ENCODE assay signal across 8 cellular contexts in the genomic region with DNA sequence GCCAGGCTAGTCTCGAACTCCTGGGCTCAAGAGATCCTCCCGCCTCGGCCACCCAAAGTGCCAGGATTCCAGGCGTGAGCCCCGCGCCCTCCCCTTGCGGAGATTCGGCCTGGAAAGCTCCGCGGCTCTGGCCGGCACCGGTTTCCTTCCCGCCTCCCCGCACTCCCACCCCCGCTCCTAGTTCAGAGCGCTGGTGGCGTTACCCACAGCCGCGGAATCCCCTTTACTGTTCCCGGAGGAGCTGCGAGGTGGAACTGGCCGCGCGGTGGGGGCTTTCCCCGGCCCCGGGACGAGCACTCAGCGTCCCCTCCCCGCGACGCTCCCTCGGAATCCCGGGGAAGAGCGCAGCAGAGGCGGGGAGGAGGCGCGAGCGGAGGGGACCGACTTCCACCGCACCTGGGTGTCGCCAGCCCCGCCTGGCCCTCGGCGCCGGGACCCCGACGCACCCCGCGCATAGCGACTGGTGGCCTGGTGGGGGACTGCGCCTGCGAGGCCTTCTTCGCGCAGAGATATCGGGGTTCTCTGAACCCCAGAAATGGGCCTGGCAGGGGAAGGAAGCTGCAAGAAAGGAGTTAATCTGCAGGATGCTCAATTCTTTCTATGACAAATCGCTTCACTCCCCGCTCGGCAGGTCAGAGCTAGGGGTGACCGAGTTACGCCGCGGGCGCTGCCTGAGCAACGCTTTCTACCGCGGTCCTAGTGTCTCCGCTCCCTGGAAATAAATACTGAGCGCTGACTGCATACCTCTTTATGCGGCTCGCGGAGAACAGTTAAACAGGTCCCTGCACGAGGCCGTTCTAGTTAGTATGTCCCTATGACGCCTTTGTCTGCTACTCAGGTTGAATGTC. TPM values are rescaled to one million over a fixed set of nuclear protein-coding genes. Genes with fewer than 3 reads are reported as not detected.
DNase-seq lines count a peak whose midpoint lies in the region; ATAC-seq and TF ChIP-seq lines count a peak whose summit lies in the region.

No MANE protein-coding gene starts in this region.

- H3K27me3 Mint-ChIP-seq in endodermal cell (ENCODE audit: insufficient read depth), result peaks cover 32% of the 10 kb centered on the region

- H3K9me3 ChIP-seq in endodermal cell (ENCODE audit: control insufficient read depth, low read length) (no peaks in the 10 kb centered on the region), muscle layer of colon (ENCODE audit: low read length) (no peaks in the 10 kb centered on the region)

- no peaks in the 10 kb centered on the region for H3K36me3 Mint-ChIP-seq in endodermal cell (ENCODE audit: low read depth)

- peak; percentile 60 for ATAC-seq in HG02642 (IDR thresholded peaks at IDR 0.05; ENCODE audit: poor library complexity, unreplicated experiment)
- no peak for ATAC-seq in HG03565 (IDR thresholded peaks at IDR 0.05; ENCODE audit: unreplicated experiment)

- no peak overlapping the region for H3K27ac Mint-ChIP-seq in endodermal cell

- H3K27me3 ChIP-seq in endodermal cell (ENCODE audit: control insufficient read depth, insufficient read depth, low read length, poor library complexity, severe bottlenecking), result peaks cover 26% of the 10 kb centered on the region
- peaks cover 0 to 7% of the 10 kb centered on the region in 2 donors for H3K27me3 ChIP-seq in muscle layer of colon (ENCODE audit: control insufficient read depth in 1 of 2, insufficient read depth in 2 of 2, low read length in 2 of 2)

- H3K27ac ChIP-seq in endodermal cell (ENCODE audit: low read depth, low read length), result no peak overlapping the region
- peak overlapping the region; percentile 8 for H3K27ac ChIP-seq in muscle layer of colon (ENCODE audit: low read depth, low read length)
- H3K27ac ChIP-seq in urinary bladder (ENCODE audit: low read depth), result no peak overlapping the region

- DNase-seq in activated CD4-positive, alpha-beta T cell treated with anti-CD3 and anti-CD28 coated beads, Interleukin-2, amount 50 U/mL, for 48 hours, result peak; percentile 21 to 40
- peak; percentile 85 for DNase-seq in endodermal cell
- DNase-seq in effector CD8-positive, alpha-beta T cell (lab: John Stamatoyannopoulos, UW), result no peak

- H3K4me1 ChIP-seq in endodermal cell (ENCODE audit: control insufficient read depth, insufficient read depth, low read length) (no peaks in the 10 kb centered on the region), muscle layer of colon (ENCODE audit: insufficient read depth, low read length) (no peaks in the 10 kb centered on the region), urinary bladder (ENCODE audit: insufficient read depth) (no peaks in the 10 kb centered on the region)

- H3K9me3 Mint-ChIP-seq in endodermal cell, result peaks cover 17% of the 10 kb centered on the region

- peak overlapping the region; percentile 65; the same call in 1 of the 2 replicates for H3K4me3 ChIP-seq in GM08714 (ENCODE audit: low read length)
- peak overlapping the region; percentile 73 for H3K4me3 ChIP-seq in endodermal cell (ENCODE audit: low read length)
- peak overlapping the region; percentile 24 to 67 for H3K4me3 ChIP-seq in muscle layer of colon (ENCODE audit: low read depth in 1 of 2, low read length in 2 of 2)
- peak overlapping the region; percentile 45 for H3K4me3 ChIP-seq in urinary bladder (ENCODE audit: low read depth, low read length)

- peak overlapping the region; percentile 63 for H3K4me3 Mint-ChIP-seq in endodermal cell

- no peaks in the 10 kb centered on the region for H3K4me1 Mint-ChIP-seq in endodermal cell

- 3 to 5% methylated on average over 40 to 74 of the region's 74 CpGs for WGBS in endodermal cell (ENCODE audit: insufficient coverage in 1 of 2, insufficient read length in 1 of 2), 2 experiments
- whole genome bisulfite sequencing in urinary bladder, result 2% methylated on average over 74 of the region's 74 CpGs

- H3K36me3 ChIP-seq in endodermal cell (ENCODE audit: control insufficient read depth, insufficient read depth, low read length) (no peaks in the 10 kb centered on the region), muscle layer of colon (ENCODE audit: insufficient read depth, low read length) (no peaks in the 10 kb centered on the region), urinary bladder (ENCODE audit: insufficient read depth) (no peaks in the 10 kb centered on the region)

- no peak overlapping the region for H3K9ac ChIP-seq in endodermal cell (ENCODE audit: extremely low read depth, low read length, poor library complexity, severe bottlenecking)
- H3K9ac ChIP-seq in muscle layer of colon (ENCODE audit: low read length), result no peak overlapping the region

- TF ChIP-seq CTCF in endodermal cell (conservative IDR thresholded peaks at IDR 0.05), result peak; percentile 58

RNA-seq across cellular contexts. Expression of gene SLC25A4, which starts 14.6 kb away (rescaled TPM):
- total RNA-seq in endodermal cell (10 to 100 TPM; 19.5 to 22.0 TPM), urinary bladder (12.8 TPM)
- polyA plus RNA-seq in endodermal cell (2013, experiment 1 of 2), result 23.0 TPM
- 18.6 TPM for polyA plus RNA-seq in endodermal cell (2013, experiment 2 of 2)
- polyA plus RNA-seq in urinary bladder, result 77.3 TPM
